In the genomic region with DNA sequence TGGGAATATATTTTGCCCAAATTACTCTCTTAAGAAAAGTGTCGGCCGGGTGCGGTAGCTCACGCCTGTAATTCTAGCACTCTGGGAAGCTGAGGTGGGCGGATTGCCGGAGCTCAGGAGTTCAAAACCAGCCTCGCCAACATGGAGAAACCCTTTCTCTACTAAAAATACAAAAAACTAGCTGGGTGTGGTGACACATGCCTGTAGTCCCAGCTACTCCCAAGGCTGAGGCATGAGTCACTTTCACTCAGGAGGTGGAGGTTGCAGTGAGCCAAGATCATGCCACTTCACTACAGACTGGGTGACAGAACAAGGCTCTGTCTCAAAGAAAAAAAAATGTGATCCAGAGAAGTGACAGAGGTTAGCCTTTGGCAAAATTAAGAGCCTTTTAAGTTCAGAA, we compare ENCODE assay signal across 13 cellular contexts. TPM values are rescaled to one million over a fixed set of nuclear protein-coding genes. Genes with fewer than 3 reads are reported as not detected.
DNase-seq lines count a peak whose midpoint lies in the region; ATAC-seq and TF ChIP-seq lines count a peak whose summit lies in the region.
"Had no signal": no experiment of that assay in that cellular context is flagged by ENCODE, and none has a peak within 500 bp of the region (broad histone marks: within the 10 kb centered on the region; RNA-seq: fewer than 3 reads in every experiment).

No MANE protein-coding gene starts in this region.

- no peaks in the 10 kb centered on the region for H3K27me3 ChIP-seq in BJ (ENCODE audit: control insufficient read depth, insufficient read depth, low read length)

- DNase-seq in BJ (ENCODE audit: low read depth) (peak; percentile 21), HT1080 (ENCODE audit: low read depth) (peak; percentile 91), astrocyte of the cerebellum (ENCODE audit: low read depth) (peak; percentile 3), kidney tubule cell (ENCODE audit: low spot score) (peak; percentile 84), foreskin melanocyte (no peak), GOT3 (lab: John Stamatoyannopoulos, UW) (no peak)
- DNase-seq: DMS153, left ventricle myocardium superior, NCI-H510A, right cardiac atrium, T-helper 1 cell had no signal

- TF ChIP-seq CTCF in BJ (IDR thresholded peaks at IDR 0.05; ENCODE audit: insufficient read depth, low read depth, low read length) (no peak), astrocyte of the cerebellum (IDR thresholded peaks at IDR 0.05; ENCODE audit: low read depth, low read length, missing control alignments) (no peak)

- H3K36me3 ChIP-seq in BJ (ENCODE audit: control insufficient read depth, insufficient read depth, low read length) = no peaks in the 10 kb centered on the region; the same call in 1 of the 2 replicates

- POLR2A ChIA-PET in BJ (lab: Charles Lee) = interaction anchor here (0.7 kb wide), 1 partner anchor 1449 kb away, joined by 5 read pairs; no protein-coding TSS in a partner anchor

- CTCF ChIA-PET in BJ (lab: Yijun Ruan, JAX) = interaction anchor here (1.1 to 3.0 kb wide), 5 partner anchors 8 to 357 kb away, joined by 5 to 10 read pairs (median 6); no protein-coding TSS in a partner anchor

- ATAC-seq in GM21737 (IDR thresholded peaks at IDR 0.05; ENCODE audit: unreplicated experiment) (no peak), GM19463 (IDR thresholded peaks at IDR 0.05; ENCODE audit: unreplicated experiment) (no peak)
- ATAC-seq: left ventricle myocardium superior, right cardiac atrium had no signal

- no peak overlapping the region for H3K4me3 ChIP-seq in BJ (ENCODE audit: low read depth, low read length)
- no peak overlapping the region for H3K4me3 ChIP-seq in astrocyte of the cerebellum (ENCODE audit: low read depth, low read length)

- in situ Hi-C loops in astrocyte of the cerebellum (cut with HindIII; ENCODE audit: low sequenced_read_pairs) = no loop called here

RNA-seq across cellular contexts. Expression of gene TMEM171, which starts 26.4 kb away (rescaled TPM):
- polyA plus RNA-seq in BJ (2011; rRNA removed) = 4.4 and 5.3 TPM in 2 replicates
- 1.3 and 2.1 TPM in 2 replicates for polyA minus RNA-seq in BJ (2011; rRNA and poly(A)+ RNA removed)
- not detected in 2 replicates for total RNA-seq in HT1080 (2014; rRNA removed; shearing (Covaris generic))
- polyA plus RNA-seq in HT1080 (2015; cell fraction: cytosol; rRNA removed) = 0.40 and 0.50 TPM in 2 replicates
- 0.42 and 0.73 TPM in 2 replicates for polyA plus RNA-seq in HT1080 (2015; cell fraction: nucleus; rRNA removed)
- total RNA-seq: left ventricle myocardium superior, right cardiac atrium had no signal
- polyA plus RNA-seq: right cardiac atrium had no signal

Comparison
In these comparisons a context has a peak if more than half of its experiments do, and no peak if none do; other contexts are left out.
1. DNase-seq: peak in BJ (single experiment), HT1080 (single experiment), astrocyte of the cerebellum (single experiment) and kidney tubule cell (single experiment); none in foreskin melanocyte (single experiment) and GOT3 (single experiment).